8 cellular contexts compared by ENCODE assay signal in genomic region chr4:139950568-139950967, GRCh38.
DNase-seq lines count a peak whose midpoint lies in the region; ATAC-seq and TF ChIP-seq lines count a peak whose summit lies in the region.

No MANE protein-coding gene starts in this region.

- peaks cover 4% of the 10 kb centered on the region for H3K9me3 Mint-ChIP-seq in mesothelial cell of epicardium

- H3K36me3 Mint-ChIP-seq in mesothelial cell of epicardium = peaks cover 8% of the 10 kb centered on the region

- H3K4me3 Mint-ChIP-seq in mesothelial cell of epicardium = no peak overlapping the region

- DNase-seq in MV-4-11 (lab: John Stamatoyannopoulos, UW) = peak; percentile 98
- peak; percentile 76 for DNase-seq in glomerular visceral epithelial cell (ENCODE audit: extremely low spot score)
- no peak for DNase-seq in iPS-NIHi7 (ENCODE audit: extremely low spot score)
- no peak for DNase-seq in mesothelial cell of epicardium (ENCODE audit: low spot score in 2 of 2, unreplicated experiment in 2 of 2)
- DNase-seq in GOT3 (lab: John Stamatoyannopoulos, UW) = no peak
- DNase-seq in activated CD4-positive, CD25-positive, alpha-beta regulatory T cell treated with anti-CD3 and anti-CD28 coated beads, Interleukin-2, amount 50 U/mL, for 72 hours = no peak

- peaks cover 11% of the 10 kb centered on the region for H3K4me1 Mint-ChIP-seq in mesothelial cell of epicardium

- ATAC-seq in GM18867 (IDR thresholded peaks at IDR 0.05; ENCODE audit: unreplicated experiment) (peak; percentile 96), HG02588 (IDR thresholded peaks at IDR 0.05; ENCODE audit: unreplicated experiment) (peak; percentile 93)

- no peaks in the 10 kb centered on the region for H3K27me3 Mint-ChIP-seq in mesothelial cell of epicardium (ENCODE audit: low read depth)

- no peak overlapping the region for H3K27ac Mint-ChIP-seq in mesothelial cell of epicardium

- TF ChIP-seq CTCF in mesothelial cell of epicardium (IDR thresholded peaks at IDR 0.05; ENCODE audit: unreplicated experiment) = no peak

Comparison
In these comparisons a context has a peak if more than half of its experiments do, and no peak if none do; other contexts are left out.
1. DNase-seq: peak in MV-4-11 (single experiment) and glomerular visceral epithelial cell (single experiment); none in iPS-NIHi7 (single experiment), mesothelial cell of epicardium (0 of 2), GOT3 (single experiment) and activated CD4-positive, CD25-positive, alpha-beta regulatory T cell treated with anti-CD3 and anti-CD28 coated beads, Interleukin-2, amount 50 U/mL, for 72 hours (single experiment).